In genomic region chrX:72046447-72046846, GRCh38 we compare ENCODE assay signal across 14 cellular contexts.
DNase-seq lines count a peak whose midpoint lies in the region; ATAC-seq and TF ChIP-seq lines count a peak whose summit lies in the region.
"Had no signal": no experiment of that assay in that cellular context is flagged by ENCODE, and none has a peak within 500 bp of the region (broad histone marks: within the 10 kb centered on the region; RNA-seq: fewer than 3 reads in every experiment).

No MANE protein-coding gene starts in this region.

- ATAC-seq in GM21367 (IDR thresholded peaks at IDR 0.05; ENCODE audit: unreplicated experiment) (no peak), HG03342 (IDR thresholded peaks at IDR 0.05; ENCODE audit: unreplicated experiment) (no peak)
- ATAC-seq: activated naive CD8-positive, alpha-beta T cell treated with anti-CD3 and anti-CD28 coated beads, Interleukin-2, amount 50 U/mL, for 24 hours; stimulated activated memory B cell treated with anti-CD40 and anti-IgM and Interleukin-4, amounts not matched to agents 10 μg/mL and 1 μg/mL and 100 μg/mL, for 72 hours had no signal

- H3K4me1 ChIP-seq in CD8-positive, alpha-beta memory T cell (ENCODE audit: insufficient read depth, low read length), result peaks cover 12% of the 10 kb centered on the region

- H3K9me3 ChIP-seq in CD8-positive, alpha-beta memory T cell (ENCODE audit: low read length), result no peaks in the 10 kb centered on the region
- H3K9me3 ChIP-seq: ovary had no signal

- no peaks in the 10 kb centered on the region for H3K27me3 ChIP-seq in CD8-positive, alpha-beta memory T cell (ENCODE audit: insufficient read depth, low read length, poor library complexity, severe bottlenecking)
- H3K27me3 ChIP-seq: ovary had no signal

- H3K27ac Mint-ChIP-seq in CD8-positive, alpha-beta memory T cell, result peak overlapping the region in 7 of 8 donors; percentile 20 to 86 (median 51)
- no peak overlapping the region for H3K27ac Mint-ChIP-seq in chondrocyte (ENCODE audit: unreplicated experiment)
- peak overlapping the region; percentile 87 to 96 (median 93) for H3K27ac Mint-ChIP-seq in nephron
- H3K27ac Mint-ChIP-seq: activated naive CD8-positive, alpha-beta T cell treated with anti-CD3 and anti-CD28 coated beads, Interleukin-2, amount 50 U/mL, for 24 hours; stimulated activated memory B cell treated with anti-CD40 and anti-IgM and Interleukin-4, amounts not matched to agents 10 μg/mL and 1 μg/mL and 100 μg/mL, for 72 hours had no signal

- POLR2A ChIA-PET in CD8-positive, alpha-beta memory T cell (lab: Charles Lee), result interaction anchor here (1.1 kb wide), 1 partner anchor 81 kb away, joined by 3 read pairs; no protein-coding TSS in a partner anchor

- H3K9me3 Mint-ChIP-seq in CD8-positive, alpha-beta memory T cell, result no peaks in the 10 kb centered on the region
- H3K9me3 Mint-ChIP-seq in chondrocyte (ENCODE audit: low read depth) (no peaks in the 10 kb centered on the region), nephron (no peaks in the 10 kb centered on the region)
- H3K9me3 Mint-ChIP-seq: activated naive CD8-positive, alpha-beta T cell treated with anti-CD3 and anti-CD28 coated beads, Interleukin-2, amount 50 U/mL, for 24 hours; stimulated activated memory B cell treated with anti-CD40 and anti-IgM and Interleukin-4, amounts not matched to agents 10 μg/mL and 1 μg/mL and 100 μg/mL, for 72 hours had no signal

- DNase-seq in CD8-positive, alpha-beta memory T cell, result no peak
- DNase-seq in NCI-H82 treated with DMSO at 0.1 percent for 48 hours (lab: John Stamatoyannopoulos, UW; ENCODE audit: unreplicated experiment), result peak; percentile 94
- DNase-seq in chondrocyte (ENCODE audit: low spot score), result peak; percentile 10
- DNase-seq in putamen (ENCODE audit: low spot score), result no peak
- DNase-seq in NOMO-1 treated with DMSO at 0.1 percent for 48 hours (lab: John Stamatoyannopoulos, UW; ENCODE audit: unreplicated experiment), result no peak
- DNase-seq: activated naive CD8-positive, alpha-beta T cell treated with anti-CD3 and anti-CD28 coated beads, Interleukin-2, amount 50 U/mL, for 24 hours; left ventricle myocardium superior; RPMI8226; stimulated activated CD4-positive, alpha-beta T cell treated with anti-CD3 and anti-CD28 coated beads, Interleukin-1b, Interleukin-23, amount 100 ng/mL, for 48 hours had no signal

- peaks cover 0 to 10% of the 10 kb centered on the region in 2 donors for H3K27me3 Mint-ChIP-seq in CD8-positive, alpha-beta memory T cell
- no peaks in the 10 kb centered on the region for H3K27me3 Mint-ChIP-seq in chondrocyte (ENCODE audit: low read depth)
- no peaks in the 10 kb centered on the region for H3K27me3 Mint-ChIP-seq in nephron (ENCODE audit: low read depth)
- H3K27me3 Mint-ChIP-seq: stimulated activated memory B cell treated with anti-CD40 and anti-IgM and Interleukin-4, amounts not matched to agents 10 μg/mL and 1 μg/mL and 100 μg/mL, for 72 hours had no signal

- H3K4me3 ChIP-seq in CD8-positive, alpha-beta memory T cell (ENCODE audit: low read length), result no peak overlapping the region
- H3K4me3 ChIP-seq: ovary had no signal

- H3K36me3 ChIP-seq in CD8-positive, alpha-beta memory T cell (ENCODE audit: insufficient read depth, low read length), result no peaks in the 10 kb centered on the region
- H3K36me3 ChIP-seq: ovary had no signal

- TF ChIP-seq CTCF in chondrocyte (IDR thresholded peaks at IDR 0.05) (no peak), nephron (IDR thresholded peaks at IDR 0.05; ENCODE audit: unreplicated experiment in 3 of 3) (no peak)

- peaks cover 29 to 49% (median 32%) of the 10 kb centered on the region in 3 donors for H3K4me1 Mint-ChIP-seq in CD8-positive, alpha-beta memory T cell
- peaks cover 22% of the 10 kb centered on the region for H3K4me1 Mint-ChIP-seq in chondrocyte (ENCODE audit: low read depth)
- H3K4me1 Mint-ChIP-seq in nephron, result peaks cover 43% of the 10 kb centered on the region

- CTCF ChIA-PET in CD8-positive, alpha-beta memory T cell (lab: Charles Lee), result interaction anchor here (1.0 to 1.4 kb wide), 2 partner anchors 24 to 54 kb away, joined by 4 to 5 read pairs; no protein-coding TSS in a partner anchor

- H3K4me3 Mint-ChIP-seq in CD8-positive, alpha-beta memory T cell, result peak overlapping the region in 5 of 7 donors; percentile 34 to 62 (median 56)
- H3K4me3 Mint-ChIP-seq in chondrocyte (ENCODE audit: unreplicated experiment) (no peak overlapping the region), nephron (no peak overlapping the region)
- H3K4me3 Mint-ChIP-seq: activated naive CD8-positive, alpha-beta T cell treated with anti-CD3 and anti-CD28 coated beads, Interleukin-2, amount 50 U/mL, for 24 hours; stimulated activated memory B cell treated with anti-CD40 and anti-IgM and Interleukin-4, amounts not matched to agents 10 μg/mL and 1 μg/mL and 100 μg/mL, for 72 hours had no signal

- H3K27ac ChIP-seq in CD8-positive, alpha-beta memory T cell (ENCODE audit: low read depth, low read length), result no peak overlapping the region
- H3K27ac ChIP-seq: ovary had no signal

- no peaks in the 10 kb centered on the region for H3K36me3 Mint-ChIP-seq in CD8-positive, alpha-beta memory T cell
- H3K36me3 Mint-ChIP-seq in chondrocyte (ENCODE audit: low read depth) (no peaks in the 10 kb centered on the region), nephron (ENCODE audit: low read depth) (peaks cover 2% of the 10 kb centered on the region)
- H3K36me3 Mint-ChIP-seq: stimulated activated memory B cell treated with anti-CD40 and anti-IgM and Interleukin-4, amounts not matched to agents 10 μg/mL and 1 μg/mL and 100 μg/mL, for 72 hours had no signal

Comparison
In these comparisons a context has a peak if more than half of its experiments do, and no peak if none do; other contexts are left out.
1. DNase-seq: peak in NCI-H82 treated with DMSO at 0.1 percent for 48 hours (single experiment) and chondrocyte (single experiment); none in CD8-positive, alpha-beta memory T cell (0 of 5), putamen (single experiment) and NOMO-1 treated with DMSO at 0.1 percent for 48 hours (single experiment).
2. H3K4me3 Mint-ChIP-seq: peak in CD8-positive, alpha-beta memory T cell (5 of 7); none in chondrocyte (single experiment) and nephron (0 of 3).